16 cellular contexts compared by ENCODE assay signal in the genomic region with DNA sequence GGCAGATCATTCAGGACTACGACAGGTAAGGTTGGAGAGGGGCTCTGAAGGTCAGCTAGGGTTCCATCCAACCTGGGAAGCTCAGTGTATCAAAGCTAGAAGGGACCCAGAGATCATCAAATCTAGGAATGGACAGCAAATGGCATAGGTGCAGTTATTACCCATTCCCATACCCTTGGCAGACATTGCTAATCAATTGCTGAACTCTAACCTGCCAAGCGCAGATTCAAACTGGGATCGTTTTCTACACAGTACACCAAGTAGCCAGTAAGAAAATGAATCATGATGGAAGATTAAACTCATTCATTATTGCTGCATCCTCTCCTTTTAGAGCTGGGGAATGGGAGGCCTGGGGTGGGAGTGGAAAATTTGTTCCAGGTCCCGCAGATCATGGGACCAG. TPM values are rescaled to one million over a fixed set of nuclear protein-coding genes. Genes with fewer than 3 reads are reported as not detected.
A peak's percentile ranks its signal among the peaks of the same experiment; 100 is the strongest.
DNase-seq lines count a peak whose midpoint lies in the region; ATAC-seq, FAIRE-seq and TF ChIP-seq lines count a peak whose summit lies in the region.
"Had no signal": no experiment of that assay in that cellular context is flagged by ENCODE, and none has a peak within 500 bp of the region (broad histone marks: within the 10 kb centered on the region; RNA-seq: fewer than 3 reads in every experiment).

No MANE protein-coding gene starts in this region.

- peaks cover 4 to 7% of the 10 kb centered on the region in 2 experiments; a peak in 3 of 5 replicates for H3K4me1 ChIP-seq in K562 (replicated peaks in 1 of 2; ENCODE audit: control insufficient read depth in 2 of 2, insufficient read depth in 2 of 2, low read length in 2 of 2)
- H3K4me1 ChIP-seq: Caco-2 had no signal

- POLR2A ChIA-PET in K562 (lab: Yijun Ruan, JAX): interaction anchor here (1.8 kb wide), 1 partner anchor 15 kb away, joined by 5 read pairs; no protein-coding TSS in a partner anchor
- POLR2A ChIA-PET in naive thymus-derived CD8-positive, alpha-beta T cell (lab: Charles Lee): interaction anchor here (0.6 to 2.8 kb wide), 4 partner anchors 9 to 139 kb away, joined by 3 to 16 read pairs (median 6); no protein-coding TSS in a partner anchor

- no peaks in the 10 kb centered on the region for H3K36me3 Mint-ChIP-seq in stimulated activated naive CD8-positive, alpha-beta T cell treated with anti-CD3 and anti-CD28 coated beads, Interleukin-15, Interleukin-2, amounts not matched to agents 100 ng/mL and 50 ng/mL, for 24 hours (ENCODE audit: low read depth)
- no peaks in the 10 kb centered on the region for H3K36me3 Mint-ChIP-seq in naive thymus-derived CD8-positive, alpha-beta T cell
- H3K36me3 Mint-ChIP-seq: CD4-positive, alpha-beta memory T cell had no signal

- intact Hi-C loops in K562 (cut with micrococcal nuclease): no loop called here

- H3K27ac Mint-ChIP-seq in stimulated activated naive CD8-positive, alpha-beta T cell treated with anti-CD3 and anti-CD28 coated beads, Interleukin-15, Interleukin-2, amounts not matched to agents 100 ng/mL and 50 ng/mL, for 24 hours: peak overlapping the region; percentile 7
- peak overlapping the region in 9 of 10 donors; percentile 60 to 98 (median 96) for H3K27ac Mint-ChIP-seq in naive thymus-derived CD8-positive, alpha-beta T cell

- H3K9me3 Mint-ChIP-seq in stimulated activated naive CD8-positive, alpha-beta T cell treated with anti-CD3 and anti-CD28 coated beads, Interleukin-15, Interleukin-2, amounts not matched to agents 100 ng/mL and 50 ng/mL, for 24 hours: no peaks in the 10 kb centered on the region
- H3K9me3 Mint-ChIP-seq in naive thymus-derived CD8-positive, alpha-beta T cell: no peaks in the 10 kb centered on the region

- no peak for TF ChIP-seq CTCF in K562 (IDR thresholded peaks at IDR 0.05 in 2 of 3, conservative IDR thresholded peaks at IDR 0.05 in 1 of 3; ENCODE audit: insufficient read depth in 2 of 3, low read depth in 1 of 3, low read length in 3 of 3)
- no peak for TF ChIP-seq CTCF in GM13977 (IDR thresholded peaks at IDR 0.05; ENCODE audit: extremely low read depth, insufficient read depth, missing control alignments)

- H3K4me2 ChIP-seq in K562 (ENCODE audit: insufficient read depth, low read length): no peak overlapping the region

- H3K4me1 Mint-ChIP-seq in stimulated activated naive CD8-positive, alpha-beta T cell treated with anti-CD3 and anti-CD28 coated beads, Interleukin-15, Interleukin-2, amounts not matched to agents 100 ng/mL and 50 ng/mL, for 24 hours (ENCODE audit: low read depth): peaks cover 66% of the 10 kb centered on the region
- peaks cover 61 to 81% (median 72%) of the 10 kb centered on the region in 4 donors for H3K4me1 Mint-ChIP-seq in naive thymus-derived CD8-positive, alpha-beta T cell

- H3K9me3 ChIP-seq in K562 (replicated peaks; ENCODE audit: control insufficient read depth, insufficient read depth, low read depth, low read length): no peaks in the 10 kb centered on the region
- H3K9me3 ChIP-seq: Caco-2 had no signal

- DNase-seq in stimulated activated naive CD8-positive, alpha-beta T cell treated with anti-CD3 and anti-CD28 coated beads, Interleukin-15, Interleukin-2, amounts not matched to agents 100 U/mL and 50 U/mL, for 24 hours: no peak
- DNase-seq in K562 (ENCODE audit: extremely low read depth in 1 of 4, low spot score in 3 of 4): no peak
- DNase-seq in naive thymus-derived CD8-positive, alpha-beta T cell: no peak
- no peak for DNase-seq in substantia nigra (lab: John Stamatoyannopoulos, UW)
- DNase-seq in GM13977 (ENCODE audit: low spot score): no peak
- no peak for DNase-seq in iPS-NIHi7 (ENCODE audit: extremely low spot score)
- DNase-seq: ACHN; Caco-2; CD4-positive, alpha-beta memory T cell; DND-41; GDM1; GM23248 had no signal

- H3K79me2 ChIP-seq in K562 (ENCODE audit: control insufficient read depth, insufficient read depth, low read length): no peaks in the 10 kb centered on the region

- TF ChIP-seq EP300 in K562 (IDR thresholded peaks at IDR 0.05; ENCODE audit: low read length): no peak

- TF ChIP-seq POLR2A in K562 (conservative IDR thresholded peaks at IDR 0.05): no peak

- BruUV-seq in K562 (replicated peaks; lab: Mats Ljungman, UMichigan): no TSS peak

- no peaks in the 10 kb centered on the region for H3K27me3 Mint-ChIP-seq in stimulated activated naive CD8-positive, alpha-beta T cell treated with anti-CD3 and anti-CD28 coated beads, Interleukin-15, Interleukin-2, amounts not matched to agents 100 ng/mL and 50 ng/mL, for 24 hours
- H3K27me3 Mint-ChIP-seq in naive thymus-derived CD8-positive, alpha-beta T cell: no peaks in the 10 kb centered on the region
- H3K27me3 Mint-ChIP-seq: CD4-positive, alpha-beta memory T cell had no signal

- no peak for ATAC-seq in stimulated activated naive CD8-positive, alpha-beta T cell treated with anti-CD3 and anti-CD28 coated beads, Interleukin-15, Interleukin-2, amounts not matched to agents 100 U/mL and 50 U/mL, for 24 hours
- ATAC-seq in K562 (no peak), GM21723 (IDR thresholded peaks at IDR 0.05; ENCODE audit: unreplicated experiment) (no peak)
- no peak for ATAC-seq in naive thymus-derived CD8-positive, alpha-beta T cell

- H2AFZ ChIP-seq in K562 (ENCODE audit: low read depth, low read length): no peak overlapping the region
- H2AFZ ChIP-seq: GM23248 had no signal

- H3K9me1 ChIP-seq in K562 (ENCODE audit: control insufficient read depth, insufficient read depth, low read length): no peaks in the 10 kb centered on the region

- H3K4me3 Mint-ChIP-seq in stimulated activated naive CD8-positive, alpha-beta T cell treated with anti-CD3 and anti-CD28 coated beads, Interleukin-15, Interleukin-2, amounts not matched to agents 100 ng/mL and 50 ng/mL, for 24 hours: no peak overlapping the region
- H3K4me3 Mint-ChIP-seq in naive thymus-derived CD8-positive, alpha-beta T cell: peak overlapping the region in 3 of 10 donors; percentile 15 to 41 (median 30)

- CTCF ChIA-PET in K562 (lab: Yijun Ruan, JAX; ENCODE audit: low intra/inter-chr PET ratio): no interaction called here

- no peak for FAIRE-seq in K562 (lab: Jason Lieb, UNC)
- FAIRE-seq: H54 had no signal

- 70% methylated on average over 4 of the region's 4 CpGs for WGBS in K562 (ENCODE audit: insufficient coverage, low coverage, missing lambda C conversion rate)

- H3K27me3 ChIP-seq in K562 (ENCODE audit: control insufficient read depth in 2 of 2, insufficient read depth in 2 of 2, low read length in 2 of 2): no peaks in the 10 kb centered on the region
- H3K27me3 ChIP-seq: BLaER1 treated with 17β-estradiol and CSF1 and Interleukin-3, amounts not matched to agents 10 nM and 100 nM had no signal

- no peak overlapping the region for H3K4me3 ChIP-seq in K562
- H3K4me3 ChIP-seq: BLaER1 treated with 17β-estradiol and CSF1 and Interleukin-3, amounts not matched to agents 10 nM and 100 nM; GM23248 had no signal

- in situ Hi-C loops in K562 (cut with MboI) (no loop called here), GM13977 (cut with MboI; ENCODE audit: low pct_unique_long_range_greater_than_20kb, low sequenced_read_pairs, unreplicated experiment) (no loop called here)

- no peaks in the 10 kb centered on the region; the same call in 1 of the 2 replicates for H4K20me1 ChIP-seq in K562 (replicated peaks; ENCODE audit: control insufficient read depth, insufficient read depth, low read length)

- TF ChIP-seq RAD21 in K562 (CRISPR knock-in tag; conservative IDR thresholded peaks at IDR 0.05 in 1 of 2, IDR thresholded peaks at IDR 0.05 in 1 of 2): no peak

- no peak overlapping the region for H3K9ac ChIP-seq in K562 (ENCODE audit: insufficient read depth in 1 of 2, low read depth in 2 of 2, low read length in 2 of 2)
- H3K9ac ChIP-seq: BLaER1 treated with 17β-estradiol and CSF1 and Interleukin-3, amounts not matched to agents 10 nM and 100 nM; GM23248 had no signal

- no peaks in the 10 kb centered on the region for H3K36me3 ChIP-seq in K562 (ENCODE audit: control insufficient read depth, insufficient read depth, low read length)

- H3K27ac ChIP-seq in K562 (ENCODE audit: extremely low read depth, low read depth, low read length) (no peak overlapping the region), substantia nigra (ENCODE audit: low read depth, low read length, poor library complexity, severe bottlenecking) (peak overlapping the region; percentile 68)
- H3K27ac ChIP-seq: BLaER1 treated with 17β-estradiol and CSF1 and Interleukin-3, amounts not matched to agents 10 nM and 100 nM; GM23248 had no signal

RNA-seq across cellular contexts. Expression of a gene that starts 33.6 kb away (rescaled TPM):
- total RNA-seq in K562 (2011; cell fraction: chromatin; rRNA removed; ENCODE audit: low replicate concordance): 13.7 and 32.7 TPM in 2 replicates
- total RNA-seq in K562 (2011; cell fraction: nucleolus; rRNA removed): 12.5 and 13.5 TPM in 2 replicates
- total RNA-seq in K562 (2011; cell fraction: nucleoplasm; rRNA removed): 13.3 and 19.4 TPM in 2 replicates
- total RNA-seq in K562 (2014; rRNA removed) (7.0 and 7.3 TPM in 2 replicates), K562 (2014; rRNA removed; fragmentation: Illumina TruSeq; extraction: Trizol) (4.2 and 5.0 TPM in 2 replicates), K562 (2015; rRNA removed; fragmentation: Illumina TruSeq; extraction: Trizol) (7.7 and 8.6 TPM in 2 replicates), K562 (2021) (9.5 and 10.6 TPM in 2 replicates)
- polyA plus RNA-seq in K562 (2011; rRNA removed) (13.9 and 26.9 TPM in 2 replicates), K562 (2014; fragmentation: Illumina TruSeq; extraction: Trizol) (11.8 and 14.1 TPM in 2 replicates), K562 (2014; fragmentation: Nextera tagmentation; extraction: Ambion mirVana) (1 to 10 TPM; 3.0 to 3.8 TPM), K562 (2014; rRNA removed) (11.7 and 14.0 TPM in 2 replicates)
- 28.1 and 34.9 TPM in 2 replicates for polyA plus RNA-seq in K562 (2011; cell fraction: cytosol; rRNA removed)
- polyA plus RNA-seq in K562 (2011; cell fraction: nucleus; rRNA removed): 14.0 and 18.6 TPM in 2 replicates
- polyA plus RNA-seq in K562 (2012): 14.1 and 33.3 TPM in 2 replicates
- 8.9 and 12.3 TPM in 2 replicates for polyA minus RNA-seq in K562 (2011; rRNA and poly(A)+ RNA removed)
- 7.7 and 8.6 TPM in 2 replicates for polyA minus RNA-seq in K562 (2011; cell fraction: cytosol; rRNA and poly(A)+ RNA removed)
- polyA minus RNA-seq in K562 (2011; cell fraction: nucleus; rRNA and poly(A)+ RNA removed): 6.6 and 9.8 TPM in 2 replicates
- 10 to 100 TPM in 1 of 2 experiments, 1 to 10 TPM in 1; 9.6 to 10.3 TPM for total RNA-seq in naive thymus-derived CD8-positive, alpha-beta T cell
- polyA plus RNA-seq in naive thymus-derived CD8-positive, alpha-beta T cell: 10 to 100 TPM; 26.8 to 60.4 (median 30.4) TPM

RNA-seq across cellular contexts. Expression of a gene that starts 59.9 kb away (rescaled TPM):
- total RNA-seq in K562 (2011; cell fraction: chromatin; rRNA removed; ENCODE audit: low replicate concordance): 53.9 and 134 TPM in 2 replicates
- 46.7 and 60.7 TPM in 2 replicates for total RNA-seq in K562 (2011; cell fraction: nucleolus; rRNA removed)
- 71.6 and 104 TPM in 2 replicates for total RNA-seq in K562 (2011; cell fraction: nucleoplasm; rRNA removed)
- total RNA-seq in K562 (2014; rRNA removed) (76.9 and 85.5 TPM in 2 replicates), K562 (2014; rRNA removed; fragmentation: Illumina TruSeq; extraction: Trizol) (143 and 167 TPM in 2 replicates), K562 (2015; rRNA removed; fragmentation: Illumina TruSeq; extraction: Trizol) (147 and 158 TPM in 2 replicates), K562 (2021) (104 and 106 TPM in 2 replicates)
- polyA plus RNA-seq in K562 (2011; rRNA removed) (115 and 144 TPM in 2 replicates), K562 (2014; fragmentation: Illumina TruSeq; extraction: Trizol) (155 and 187 TPM in 2 replicates), K562 (2014; fragmentation: Nextera tagmentation; extraction: Ambion mirVana) (100 to 1,000 TPM in 1 of 2 experiments, 10 to 100 TPM in 1; 63.8 to 142 TPM), K562 (2014; rRNA removed) (146 and 152 TPM in 2 replicates)
- 132 and 144 TPM in 2 replicates for polyA plus RNA-seq in K562 (2011; cell fraction: cytosol; rRNA removed)
- polyA plus RNA-seq in K562 (2011; cell fraction: nucleus; rRNA removed): 251 and 259 TPM in 2 replicates
- polyA plus RNA-seq in K562 (2012): 88.6 and 121 TPM in 2 replicates
- 78.0 and 80.4 TPM in 2 replicates for polyA minus RNA-seq in K562 (2011; rRNA and poly(A)+ RNA removed)
- polyA minus RNA-seq in K562 (2011; cell fraction: cytosol; rRNA and poly(A)+ RNA removed): 45.1 and 48.8 TPM in 2 replicates
- 40.8 and 66.0 TPM in 2 replicates for polyA minus RNA-seq in K562 (2011; cell fraction: nucleus; rRNA and poly(A)+ RNA removed)
- 100 to 1,000 TPM; 137 to 158 TPM for total RNA-seq in naive thymus-derived CD8-positive, alpha-beta T cell
- polyA plus RNA-seq in naive thymus-derived CD8-positive, alpha-beta T cell: 10 to 100 TPM; 66.0 to 81.4 (median 67.1) TPM
